Comparison of ENCODE assay signal across 24 cellular contexts in genomic region chr15:74656935-74657535, GRCh38. TPM values are rescaled to one million over a fixed set of nuclear protein-coding genes. Genes with fewer than 3 reads are reported as not detected.
DNase-seq lines count a peak whose midpoint lies in the region; ATAC-seq, FAIRE-seq and TF ChIP-seq lines count a peak whose summit lies in the region.
"Had no signal": no experiment of that assay in that cellular context is flagged by ENCODE, and none has a peak within 500 bp of the region (broad histone marks: within the 10 kb centered on the region; RNA-seq: fewer than 3 reads in every experiment).

No MANE protein-coding gene starts in this region.

- H3K36me3 Mint-ChIP-seq in astrocyte (ENCODE audit: low read depth, unreplicated experiment) = no peaks in the 10 kb centered on the region

- H3K9ac ChIP-seq in astrocyte (ENCODE audit: low read length) (peak overlapping the region; percentile 0), Karpas-422 (ENCODE audit: low read length) (no peak overlapping the region)
- H3K9ac ChIP-seq: SK-N-SH had no signal

- H2AFZ ChIP-seq in astrocyte (ENCODE audit: low read depth, low read length) (no peak overlapping the region), Karpas-422 (ENCODE audit: low read length) (no peak overlapping the region)

- H4K20me1 ChIP-seq in astrocyte (ENCODE audit: insufficient read depth, low read length) (peaks cover 59% of the 10 kb centered on the region), Karpas-422 (ENCODE audit: insufficient read depth, low read depth, low read length) (0 out of 2 replicates have a peak, but pooled peaks cover 3% of the 10 kb centered on the region)

- DNase-seq in Ammon's horn (ENCODE audit: low spot score) (peak; percentile 45), G401 (ENCODE audit: low spot score) (peak; percentile 91), astrocyte (ENCODE audit: low read depth) (no peak), myocyte (ENCODE audit: low read depth) (peak; percentile 52), Karpas-422 (no peak), foreskin keratinocyte (no peak), HT-29 (ENCODE audit: low spot score) (no peak)
- DNase-seq: activated effector memory CD4-positive, alpha-beta T cell treated with anti-CD3 and anti-CD28 coated beads, Interleukin-2, amount 50 U/mL, for 16 hours; CD8-positive, alpha-beta memory T cell; foreskin melanocyte; islet precursor cell; naive thymus-derived CD4-positive, alpha-beta T cell; NK-92 treated with Interleukin-12 subunit alpha and Interleukin-12 subunit beta, amount 100 ng/mL, for 24 hours; ovary; sigmoid colon; SK-N-SH had no signal

- peaks cover 28% of the 10 kb centered on the region for H3K4me1 Mint-ChIP-seq in astrocyte (ENCODE audit: low read depth, unreplicated experiment)

- no peaks in the 10 kb centered on the region for H3K9me3 Mint-ChIP-seq in astrocyte (ENCODE audit: unreplicated experiment)
- H3K9me3 Mint-ChIP-seq: CD8-positive, alpha-beta memory T cell; naive thymus-derived CD4-positive, alpha-beta T cell; stimulated activated memory B cell treated with anti-CD40 and anti-IgM and Interleukin-4, amounts not matched to agents 10 μg/mL and 1 μg/mL and 100 μg/mL, for 72 hours had no signal

- no peaks in the 10 kb centered on the region for H3K9me2 ChIP-seq in Karpas-422 (replicated peaks; ENCODE audit: insufficient read depth, low read length)
- H3K9me2 ChIP-seq: SK-N-SH had no signal

- peak overlapping the region; percentile 85 for H3K27ac Mint-ChIP-seq in astrocyte (ENCODE audit: unreplicated experiment)
- H3K27ac Mint-ChIP-seq: stimulated activated memory B cell treated with anti-CD40 and anti-IgM and Interleukin-4, amounts not matched to agents 10 μg/mL and 1 μg/mL and 100 μg/mL, for 72 hours had no signal

- H3K27ac ChIP-seq in astrocyte (ENCODE audit: low read depth, low read length) (peak overlapping the region; percentile 15), Karpas-422 (ENCODE audit: low read length) (no peak overlapping the region), foreskin keratinocyte (no peak overlapping the region)
- H3K27ac ChIP-seq: adrenal gland, ovary, sigmoid colon had no signal

- peaks cover 31% of the 10 kb centered on the region for H3K79me2 ChIP-seq in astrocyte (ENCODE audit: insufficient read depth, low read length)
- peaks cover 64% of the 10 kb centered on the region for H3K79me2 ChIP-seq in Karpas-422 (ENCODE audit: low read length)

- H3K4me2 ChIP-seq in astrocyte (ENCODE audit: low read length) (peak overlapping the region; percentile 55), Karpas-422 (ENCODE audit: low read depth, low read length, poor library complexity, severe bottlenecking) (no peak overlapping the region)
- H3K4me2 ChIP-seq: SK-N-SH had no signal

- no peaks in the 10 kb centered on the region for H3K9me3 ChIP-seq in astrocyte (ENCODE audit: insufficient read depth, low read depth, low read length)
- no peaks in the 10 kb centered on the region for H3K9me3 ChIP-seq in Karpas-422 (ENCODE audit: low read length)
- H3K9me3 ChIP-seq: adrenal gland, ovary, sigmoid colon, SK-N-SH had no signal

- in situ Hi-C loops in G401 (cut with HindIII; ENCODE audit: low sequenced_read_pairs) = no loop called here

- H3K4me3 ChIP-seq in astrocyte (ENCODE audit: insufficient read depth, low read depth, low read length) (no peak overlapping the region), Karpas-422 (ENCODE audit: low read length) (no peak overlapping the region)
- H3K4me3 ChIP-seq: adrenal gland, GM12878, K562, lung, ovary, sigmoid colon had no signal

- no peaks in the 10 kb centered on the region for H3K27me3 ChIP-seq in astrocyte (ENCODE audit: insufficient read depth, low read length)
- no peaks in the 10 kb centered on the region for H3K27me3 ChIP-seq in Karpas-422 (ENCODE audit: low read length)
- no peaks in the 10 kb centered on the region for H3K27me3 ChIP-seq in foreskin keratinocyte
- H3K27me3 ChIP-seq: adrenal gland, ovary, sigmoid colon had no signal

- H3K4me1 ChIP-seq in astrocyte (ENCODE audit: insufficient read depth, low read length) (peaks cover 25% of the 10 kb centered on the region), Karpas-422 (ENCODE audit: low read length) (no peaks in the 10 kb centered on the region), foreskin keratinocyte (peaks cover 6% of the 10 kb centered on the region)

- no peak for FAIRE-seq in astrocyte (lab: Jason Lieb, UNC)
- FAIRE-seq: GM12878, GM19239, H1 had no signal

- no peak overlapping the region for H3K4me3 Mint-ChIP-seq in astrocyte (ENCODE audit: unreplicated experiment)
- H3K4me3 Mint-ChIP-seq: CD8-positive, alpha-beta memory T cell; stimulated activated memory B cell treated with anti-CD40 and anti-IgM and Interleukin-4, amounts not matched to agents 10 μg/mL and 1 μg/mL and 100 μg/mL, for 72 hours had no signal

- no peaks in the 10 kb centered on the region for H3K36me3 ChIP-seq in astrocyte (ENCODE audit: insufficient read depth, low read length)
- H3K36me3 ChIP-seq in Karpas-422 (ENCODE audit: insufficient read depth, low read length) = peaks cover 8% of the 10 kb centered on the region; the same call in 1 of the 2 replicates
- H3K36me3 ChIP-seq: adrenal gland, ovary had no signal

- no peak for ATAC-seq in foreskin keratinocyte
- ATAC-seq: activated CD4-positive, CD25-positive, alpha-beta regulatory T cell treated with anti-CD3 and anti-CD28 coated beads, Interleukin-2, amount 50 U/mL, for 24 hours; GM12878; naive thymus-derived CD4-positive, alpha-beta T cell; stimulated activated memory B cell treated with anti-CD40 and anti-IgM and Interleukin-4, amounts not matched to agents 10 μg/mL and 1 μg/mL and 100 μg/mL, for 72 hours had no signal

- TF ChIP-seq CTCF in astrocyte (IDR thresholded peaks at IDR 0.05; ENCODE audit: insufficient read depth, low read depth, low read length) (no peak), foreskin keratinocyte (conservative IDR thresholded peaks at IDR 0.05) (no peak)

- H3K27me3 Mint-ChIP-seq in astrocyte (ENCODE audit: low read depth, unreplicated experiment) = no peaks in the 10 kb centered on the region
- H3K27me3 Mint-ChIP-seq: CD8-positive, alpha-beta memory T cell; naive thymus-derived CD4-positive, alpha-beta T cell; stimulated activated memory B cell treated with anti-CD40 and anti-IgM and Interleukin-4, amounts not matched to agents 10 μg/mL and 1 μg/mL and 100 μg/mL, for 72 hours had no signal

RNA-seq across cellular contexts. Expression of gene EDC3, which starts 38.8 kb away (rescaled TPM):
- total RNA-seq in G401 (2014; rRNA removed; shearing (Covaris generic)) = 27.7 and 28.2 TPM in 2 replicates
- total RNA-seq in astrocyte (44.1 and 47.6 TPM in 2 replicates), myocyte (8.5 and 9.5 TPM in 2 replicates), foreskin keratinocyte (21.7 and 24.1 TPM in 2 replicates)
- polyA plus RNA-seq in myocyte (2012) = 32.8 TPM
- 14.7 and 19.9 TPM in 2 replicates for total RNA-seq in Karpas-422 (2014; rRNA removed; shearing (Covaris generic); ENCODE audit: low replicate concordance)
- 23.0 and 24.5 TPM in 2 replicates for polyA plus RNA-seq in foreskin keratinocyte
- 9.4 and 24.0 TPM in 2 replicates for total RNA-seq in HT-29 (2014; rRNA removed; shearing (Covaris generic))

RNA-seq across cellular contexts. Expression of gene CLK3, which starts 41.4 kb away (rescaled TPM):
- total RNA-seq in G401 (2014; rRNA removed; shearing (Covaris generic)) = 18.6 and 32.8 TPM in 2 replicates
- total RNA-seq in astrocyte = 57.4 and 65.8 TPM in 2 replicates
- total RNA-seq in myocyte = 74.0 and 76.0 TPM in 2 replicates
- 59.6 TPM for polyA plus RNA-seq in myocyte (2012)
- total RNA-seq in Karpas-422 (2014; rRNA removed; shearing (Covaris generic); ENCODE audit: low replicate concordance) = 114 and 147 TPM in 2 replicates
- 51.9 and 60.4 TPM in 2 replicates for total RNA-seq in foreskin keratinocyte
- polyA plus RNA-seq in foreskin keratinocyte = 41.7 and 48.1 TPM in 2 replicates
- total RNA-seq in HT-29 (2014; rRNA removed; shearing (Covaris generic)) = 94.7 and 115 TPM in 2 replicates

Comparison
In these comparisons a context has a peak if more than half of its experiments do, and no peak if none do; other contexts are left out.
1. DNase-seq: peak in Ammon's horn (single experiment), G401 (single experiment) and myocyte (single experiment); none in astrocyte (single experiment), Karpas-422 (single experiment), foreskin keratinocyte (0 of 2) and HT-29 (single experiment).